Comparison of ENCODE assay signal across 8 cellular contexts in the genomic region with DNA sequence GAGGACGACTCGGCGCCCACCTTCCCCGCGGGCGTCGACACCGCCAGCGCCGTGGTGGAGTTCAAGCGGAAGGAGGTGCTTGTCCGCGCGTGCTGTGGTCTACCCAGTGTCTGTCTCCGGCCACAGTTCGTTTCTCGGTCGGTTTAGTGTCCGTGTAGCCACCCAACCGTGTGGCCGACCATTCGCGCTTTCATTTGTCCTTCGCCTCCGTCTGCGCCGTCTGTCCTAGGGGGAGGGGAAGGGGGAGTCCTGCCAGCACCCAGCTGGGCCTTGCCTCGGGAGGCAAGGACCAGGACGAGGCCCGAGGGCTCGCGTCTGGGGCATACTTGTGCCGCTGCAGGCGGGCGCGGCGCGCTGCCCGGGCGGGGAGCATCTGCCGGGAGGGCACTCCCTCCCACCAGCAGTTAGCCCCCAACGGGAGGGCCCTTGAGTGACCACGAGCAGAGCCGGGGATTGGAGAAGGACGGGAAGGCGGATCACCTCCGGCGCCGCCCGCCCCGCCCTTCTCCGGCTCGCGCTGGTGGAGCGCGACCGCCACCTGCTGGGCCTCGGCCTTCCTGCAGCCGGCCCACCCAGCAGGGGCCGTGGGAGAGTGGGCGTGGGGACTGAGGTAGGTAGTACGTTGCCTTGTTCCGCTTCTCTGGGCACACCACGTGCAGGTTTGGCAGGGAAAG. TPM values are rescaled to one million over a fixed set of nuclear protein-coding genes. Genes with fewer than 3 reads are reported as not detected.
DNase-seq lines count a peak whose midpoint lies in the region; ATAC-seq and TF ChIP-seq lines count a peak whose summit lies in the region.

No MANE protein-coding gene starts in this region.

- no peaks in the 10 kb centered on the region for H3K36me3 ChIP-seq in thoracic aorta

- no peak overlapping the region for H3K27ac Mint-ChIP-seq in activated naive CD4-positive, alpha-beta T cell treated with anti-CD3 and anti-CD28 coated beads, Interleukin-2, amount 50 U/mL, for 72 hours
- no peak overlapping the region for H3K27ac Mint-ChIP-seq in osteocyte (ENCODE audit: unreplicated experiment)

- intact Hi-C loops in Right ventricle myocardium superior (cut with DNase I) = no loop called here

- H3K9me3 ChIP-seq in thoracic aorta = no peaks in the 10 kb centered on the region

- no peaks in the 10 kb centered on the region for H3K36me3 Mint-ChIP-seq in activated naive CD4-positive, alpha-beta T cell treated with anti-CD3 and anti-CD28 coated beads, Interleukin-2, amount 50 U/mL, for 72 hours
- no peaks in the 10 kb centered on the region for H3K36me3 Mint-ChIP-seq in osteocyte (ENCODE audit: unreplicated experiment)

- H3K27me3 Mint-ChIP-seq in osteocyte (ENCODE audit: unreplicated experiment) = peaks cover 13% of the 10 kb centered on the region

- H3K9me3 Mint-ChIP-seq in activated naive CD4-positive, alpha-beta T cell treated with anti-CD3 and anti-CD28 coated beads, Interleukin-2, amount 50 U/mL, for 72 hours = no peaks in the 10 kb centered on the region
- H3K9me3 Mint-ChIP-seq in osteocyte (ENCODE audit: unreplicated experiment) = no peaks in the 10 kb centered on the region

- peaks cover 6% of the 10 kb centered on the region for H3K4me1 Mint-ChIP-seq in osteocyte (ENCODE audit: unreplicated experiment)

- no peak overlapping the region for H3K27ac ChIP-seq in thoracic aorta

- DNase-seq in Daoy (ENCODE audit: low read depth) = peak; percentile 75
- peak; percentile 53 for DNase-seq in SKM-1 (lab: John Stamatoyannopoulos, UW; ENCODE audit: unreplicated experiment)
- peak; percentile 82 to 93 for DNase-seq in activated naive CD4-positive, alpha-beta T cell treated with anti-CD3 and anti-CD28 coated beads, Interleukin-2, amount 50 U/mL, for 72 hours (ENCODE audit: low spot score in 2 of 2)
- DNase-seq in Right ventricle myocardium superior = peak; percentile 88
- DNase-seq in osteocyte (ENCODE audit: extremely low spot score, unreplicated experiment) = peak; percentile 94
- peak; percentile 18 for DNase-seq in thoracic aorta (ENCODE audit: low spot score)

- peaks cover 0 to 8% of the 10 kb centered on the region in 2 donors for H3K4me1 ChIP-seq in thoracic aorta (ENCODE audit: control insufficient read depth in 1 of 2, low read depth in 2 of 2)

- H3K4me3 ChIP-seq in thoracic aorta = peak overlapping the region; percentile 81

- peak; percentile 89 for TF ChIP-seq RAD21 in Ishikawa (IDR thresholded peaks at IDR 0.05; ENCODE audit: low read depth)

- peak; percentile 78 for ATAC-seq in GM21717 (IDR thresholded peaks at IDR 0.05; ENCODE audit: unreplicated experiment)
- ATAC-seq in activated naive CD4-positive, alpha-beta T cell treated with anti-CD3 and anti-CD28 coated beads, Interleukin-2, amount 50 U/mL, for 72 hours = peak; percentile 92
- peak; percentile 97 for ATAC-seq in Right ventricle myocardium superior (ENCODE audit: poor library complexity)
- peak; percentile 74 for ATAC-seq in thoracic aorta (ENCODE audit: insufficient number of reproducible peaks, low FRiP score, low read depth)

- no peak for TF ChIP-seq EP300 in Ishikawa (IDR thresholded peaks at IDR 0.05; ENCODE audit: borderline replicate concordance)

- peak overlapping the region; percentile 73 for H3K4me3 Mint-ChIP-seq in osteocyte (ENCODE audit: unreplicated experiment)

- TF ChIP-seq CTCF in osteocyte (IDR thresholded peaks at IDR 0.05) = peak; percentile 100
- peak; percentile 99 for TF ChIP-seq CTCF in thoracic aorta (IDR thresholded peaks at IDR 0.05)

- H3K27me3 ChIP-seq in thoracic aorta (replicated peaks; ENCODE audit: insufficient read depth) = no peaks in the 10 kb centered on the region

TF ChIP-seq in Ishikawa, 13 proteins besides CTCF, POLR2A, EP300 and RAD21:
- TF ChIP-seq CREB1 (IDR thresholded peaks at IDR 0.05; ENCODE audit: low read depth) (no peak), YY1 (IDR thresholded peaks at IDR 0.05; ENCODE audit: low read depth) (peak; percentile 12; the same call in 1 of the 2 replicates), TCF12 (IDR thresholded peaks at IDR 0.05; ENCODE audit: low read depth) (peak; percentile 74; the same call in 1 of the 2 replicates), NFIC (IDR thresholded peaks at IDR 0.05) (peak; percentile 67), EGR1 (IDR thresholded peaks at IDR 0.05) (peak; percentile 63; the same call in 1 of the 2 replicates), CEBPB (IDR thresholded peaks at IDR 0.05) (no peak), TAF1 (IDR thresholded peaks at IDR 0.05; ENCODE audit: low read depth) (no peak), TEAD4 (IDR thresholded peaks at IDR 0.05) (0 out of 2 replicates have a peak, but pooled peaks have one; percentile 34), FOXM1 (IDR thresholded peaks at IDR 0.05; ENCODE audit: borderline replicate concordance, low read depth) (no peak), ZBTB7A (IDR thresholded peaks at IDR 0.05; ENCODE audit: low read depth) (peak; percentile 93)
- TF ChIP-seq, protein P1, sequence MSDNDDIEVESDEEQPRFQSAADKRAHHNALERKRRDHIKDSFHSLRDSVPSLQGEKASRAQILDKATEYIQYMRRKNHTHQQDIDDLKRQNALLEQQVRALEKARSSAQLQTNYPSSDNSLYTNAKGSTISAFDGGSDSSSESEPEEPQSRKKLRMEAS (IDR thresholded peaks at IDR 0.05) = peak; percentile 68
- TF ChIP-seq, protein P2, sequence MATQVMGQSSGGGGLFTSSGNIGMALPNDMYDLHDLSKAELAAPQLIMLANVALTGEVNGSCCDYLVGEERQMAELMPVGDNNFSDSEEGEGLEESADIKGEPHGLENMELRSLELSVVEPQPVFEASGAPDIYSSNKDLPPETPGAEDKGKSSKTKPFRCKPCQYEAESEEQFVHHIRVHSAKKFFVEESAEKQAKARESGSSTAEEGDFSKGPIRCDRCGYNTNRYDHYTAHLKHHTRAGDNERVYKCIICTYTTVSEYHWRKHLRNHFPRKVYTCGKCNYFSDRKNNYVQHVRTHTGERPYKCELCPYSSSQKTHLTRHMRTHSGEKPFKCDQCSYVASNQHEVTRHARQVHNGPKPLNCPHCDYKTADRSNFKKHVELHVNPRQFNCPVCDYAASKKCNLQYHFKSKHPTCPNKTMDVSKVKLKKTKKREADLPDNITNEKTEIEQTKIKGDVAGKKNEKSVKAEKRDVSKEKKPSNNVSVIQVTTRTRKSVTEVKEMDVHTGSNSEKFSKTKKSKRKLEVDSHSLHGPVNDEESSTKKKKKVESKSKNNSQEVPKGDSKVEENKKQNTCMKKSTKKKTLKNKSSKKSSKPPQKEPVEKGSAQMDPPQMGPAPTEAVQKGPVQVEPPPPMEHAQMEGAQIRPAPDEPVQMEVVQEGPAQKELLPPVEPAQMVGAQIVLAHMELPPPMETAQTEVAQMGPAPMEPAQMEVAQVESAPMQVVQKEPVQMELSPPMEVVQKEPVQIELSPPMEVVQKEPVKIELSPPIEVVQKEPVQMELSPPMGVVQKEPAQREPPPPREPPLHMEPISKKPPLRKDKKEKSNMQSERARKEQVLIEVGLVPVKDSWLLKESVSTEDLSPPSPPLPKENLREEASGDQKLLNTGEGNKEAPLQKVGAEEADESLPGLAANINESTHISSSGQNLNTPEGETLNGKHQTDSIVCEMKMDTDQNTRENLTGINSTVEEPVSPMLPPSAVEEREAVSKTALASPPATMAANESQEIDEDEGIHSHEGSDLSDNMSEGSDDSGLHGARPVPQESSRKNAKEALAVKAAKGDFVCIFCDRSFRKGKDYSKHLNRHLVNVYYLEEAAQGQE (IDR thresholded peaks at IDR 0.05; ENCODE audit: low read depth) = no peak
- TF ChIP-seq, protein P3, sequence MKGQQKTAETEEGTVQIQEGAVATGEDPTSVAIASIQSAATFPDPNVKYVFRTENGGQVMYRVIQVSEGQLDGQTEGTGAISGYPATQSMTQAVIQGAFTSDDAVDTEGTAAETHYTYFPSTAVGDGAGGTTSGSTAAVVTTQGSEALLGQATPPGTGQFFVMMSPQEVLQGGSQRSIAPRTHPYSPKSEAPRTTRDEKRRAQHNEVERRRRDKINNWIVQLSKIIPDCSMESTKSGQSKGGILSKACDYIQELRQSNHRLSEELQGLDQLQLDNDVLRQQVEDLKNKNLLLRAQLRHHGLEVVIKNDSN (IDR thresholded peaks at IDR 0.05) = no peak; the same call in 1 of the 2 replicates

RNA-seq across cellular contexts. Expression of a gene that starts 28.4 kb away (rescaled TPM):
- total RNA-seq in Daoy (2014; rRNA removed; shearing (Covaris generic)) = 0.17 and 2.0 TPM in 2 replicates
- total RNA-seq in activated naive CD4-positive, alpha-beta T cell treated with anti-CD3 and anti-CD28 coated beads, Interleukin-2, amount 50 U/mL, for 72 hours = under 1 TPM in 1 of 2 donors, not detected in 1; 0.45 TPM
- total RNA-seq in Right ventricle myocardium superior (6.6 TPM), osteocyte (0.43 and 1.1 TPM in 2 replicates), thoracic aorta (under 1 TPM in 1 of 2 donors, not detected in 1; 0.14 TPM)

RNA-seq across cellular contexts. Expression of a gene that starts 33.0 kb away (rescaled TPM):
- 2.7 and 4.1 TPM in 2 replicates for total RNA-seq in Daoy (2014; rRNA removed; shearing (Covaris generic))
- total RNA-seq in activated naive CD4-positive, alpha-beta T cell treated with anti-CD3 and anti-CD28 coated beads, Interleukin-2, amount 50 U/mL, for 72 hours = 10 to 100 TPM; 28.7 to 38.8 TPM
- 6.6 TPM for total RNA-seq in Right ventricle myocardium superior
- 36.6 and 38.7 TPM in 2 replicates for total RNA-seq in osteocyte
- total RNA-seq in thoracic aorta = 10 to 100 TPM; 35.9 to 45.1 TPM

Comparison
In these comparisons a context has a peak if more than half of its experiments do, and no peak if none do; other contexts are left out.
1. DNase-seq: peak in every context shown above with its lines; median percentile 94 in osteocyte; 88 in Right ventricle myocardium superior; 88 in activated naive CD4-positive, alpha-beta T cell treated with anti-CD3 and anti-CD28 coated beads, Interleukin-2, amount 50 U/mL, for 72 hours; 75 in Daoy; 53 in SKM-1; 18 in thoracic aorta.